ENCODE assay signal across 8 cellular contexts in the genomic region with DNA sequence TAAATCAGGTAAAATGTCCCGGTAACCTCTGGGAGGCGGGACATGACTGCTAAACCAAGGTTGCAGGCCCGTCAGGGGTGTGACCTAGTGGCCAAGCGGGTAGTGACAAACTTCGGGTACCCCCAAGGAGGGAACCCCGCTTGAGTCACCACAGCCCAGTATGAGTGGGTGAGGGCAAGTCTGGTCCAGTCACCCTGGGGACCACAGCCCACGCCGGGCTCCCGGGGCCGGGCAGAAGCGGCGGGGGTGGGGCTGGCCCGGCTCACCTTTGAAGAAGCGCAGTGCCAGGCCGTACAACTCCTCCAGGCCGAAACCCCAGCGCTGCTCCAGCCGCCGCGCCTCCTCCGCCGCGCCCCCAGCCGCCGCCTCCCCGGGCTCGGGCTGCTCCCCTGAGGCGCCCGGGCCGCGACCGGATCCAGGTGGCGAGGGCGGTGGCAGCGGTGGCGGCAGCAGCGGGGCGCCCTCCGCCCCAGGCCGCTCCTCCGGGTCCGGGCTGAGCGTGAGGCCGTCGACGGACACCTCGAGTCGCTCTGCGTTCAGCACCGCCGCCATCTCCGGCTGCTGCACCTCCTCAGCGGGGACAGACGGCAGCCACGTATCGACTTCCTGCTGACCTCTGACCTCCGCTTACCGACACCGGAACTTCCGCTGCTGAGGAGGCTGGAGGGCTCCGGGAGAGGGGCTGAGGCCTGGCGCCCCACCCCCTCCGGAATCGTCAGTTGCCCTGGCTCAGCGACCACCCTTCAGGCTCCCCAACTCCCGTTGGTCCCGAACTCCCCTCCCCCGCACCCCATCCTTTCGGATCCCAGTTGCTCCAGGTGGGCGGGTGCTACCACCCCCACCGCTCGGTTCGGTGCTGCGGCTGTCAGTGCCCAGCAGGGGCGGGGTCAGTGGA. TPM values are rescaled to one million over a fixed set of nuclear protein-coding genes. Genes with fewer than 3 reads are reported as not detected.
DNase-seq lines count a peak whose midpoint lies in the region; ATAC-seq and FAIRE-seq lines count a peak whose summit lies in the region.

A gene (minus strand): TSS at position 618 of the 895 bp plus-strand sequence. CDS start 66 bp downstream, at position 552.

- no peaks in the 10 kb centered on the region for H3K27me3 Mint-ChIP-seq in memory B cell

- H3K27ac Mint-ChIP-seq in memory B cell: peak within 1 kb of the TSS; percentile 96

- H3K4me3 Mint-ChIP-seq in memory B cell: peak within 1 kb of the TSS; percentile 95

- H3K4me1 Mint-ChIP-seq in memory B cell: peaks cover 17% of the 10 kb centered on the region

- peaks cover 19% of the 10 kb centered on the region for H3K4me1 ChIP-seq in effector memory CD4-positive, alpha-beta T cell (ENCODE audit: control insufficient read depth, insufficient read depth, low read length, poor library complexity, severe bottlenecking)

- H3K27me3 ChIP-seq in effector memory CD4-positive, alpha-beta T cell (replicated peaks; ENCODE audit: control insufficient read depth, insufficient read depth, low read length, poor library complexity, severe bottlenecking): no peaks in the 10 kb centered on the region

- no peaks in the 10 kb centered on the region for H3K9me3 Mint-ChIP-seq in memory B cell

- POLR2A ChIA-PET in activated CD8-positive, alpha-beta memory T cell treated with anti-CD3 and anti-CD28 coated beads for 36 hours (lab: Charles Lee): interaction anchor here (1.1 kb wide), 1 partner anchor 11 kb away, joined by 3 read pairs; no protein-coding TSS in a partner anchor

- H3K36me3 Mint-ChIP-seq in memory B cell: peaks cover 4% of the 10 kb centered on the region

- peak; percentile 83 for DNase-seq in COLO829 (ENCODE audit: low spot score)
- peak; percentile 96 for DNase-seq in HTR-8/SVneo (ENCODE audit: insufficient read length, low spot score)
- DNase-seq in NOMO-1 treated with DMSO at 0.1 percent for 48 hours (lab: John Stamatoyannopoulos, UW; ENCODE audit: unreplicated experiment): peak; percentile 84
- DNase-seq in effector memory CD4-positive, alpha-beta T cell: peak; percentile 66 to 80 (median 74)
- DNase-seq in memory B cell (ENCODE audit: low spot score in 2 of 2): peak; percentile 75 to 79
- DNase-seq in stimulated activated CD8-positive, alpha-beta memory T cell treated with anti-CD3 and anti-CD28 coated beads, Interleukin-12 subunit alpha, Interleukin-12 subunit beta, amount 100 ng/mL, for 1 hour (ENCODE audit: low read depth): peak; percentile 71

- no peaks in the 10 kb centered on the region for H3K9me3 ChIP-seq in effector memory CD4-positive, alpha-beta T cell (ENCODE audit: control insufficient read depth, low read length)

- H3K36me3 ChIP-seq in effector memory CD4-positive, alpha-beta T cell (ENCODE audit: control insufficient read depth, insufficient read depth, low read length): no peaks in the 10 kb centered on the region

- peak within 1 kb of the TSS; percentile 81 for H3K4me3 ChIP-seq in effector memory CD4-positive, alpha-beta T cell (ENCODE audit: insufficient read depth, low read depth, low read length, poor library complexity, severe bottlenecking)

- H3K27ac ChIP-seq in effector memory CD4-positive, alpha-beta T cell (ENCODE audit: insufficient read depth, low read length, poor library complexity, severe bottlenecking): peak within 1 kb of the TSS; percentile 82

- ATAC-seq in GM21367 (IDR thresholded peaks at IDR 0.05; ENCODE audit: unreplicated experiment) (peak; percentile 89), memory B cell (ENCODE audit: low read depth) (peak; percentile 92)

- FAIRE-seq in HTR-8/SVneo (lab: Jason Lieb, UNC): peak; percentile 92

- CTCF ChIA-PET in activated CD8-positive, alpha-beta memory T cell treated with anti-CD3 and anti-CD28 coated beads for 36 hours (lab: Charles Lee): interaction anchor here (0.6 to 1.0 kb wide), 4 partner anchors 10 to 63 kb away, joined by 3 to 5 read pairs (median 3); no protein-coding TSS in a partner anchor

RNA-seq across cellular contexts. Expression of the gene that starts here (rescaled TPM):
- 10 to 100 TPM; 19.7 to 20.2 TPM for total RNA-seq in activated CD8-positive, alpha-beta memory T cell treated with anti-CD3 and anti-CD28 coated beads for 36 hours

Comparison
In these comparisons a context has a peak if more than half of its experiments do, and no peak if none do; other contexts are left out.
1. Peak in every context shown above with its lines: DNase-seq, ATAC-seq, H3K4me3 ChIP-seq and H3K27ac ChIP-seq.